In genomic region chr6:44468835-44469234, GRCh38 we compare ENCODE assay signal across 26 cellular contexts.
"Had no signal": no experiment of that assay in that cellular context is flagged by ENCODE, and none has a peak within 500 bp of the region (broad histone marks: within the 10 kb centered on the region; RNA-seq: fewer than 3 reads in every experiment).

No MANE protein-coding gene starts in this region.

- H3K4me3 ChIP-seq: left ventricle myocardium inferior, lung, pancreas, prostate gland, skin epidermis, stomach, testis, thyroid gland, transverse colon, upper lobe of left lung, vagina had no signal

- H3K4me1 Mint-ChIP-seq: naive B cell had no signal

- FAIRE-seq: pancreas had no signal

- H3K9me3 Mint-ChIP-seq: mesothelial cell of epicardium; naive B cell; natural killer cell treated with Interleukin-12 subunit alpha and Interleukin-12 subunit beta and Interleukin-15 and Interleukin-18, amount 100 ng/mL, for 72 hours; stimulated activated naive B cell treated with anti-CD40 and anti-IgM and Interleukin-4, amounts not matched to agents 10 μg/mL and 1 μg/mL and 100 μg/mL, for 72 hours had no signal

- H3K36me3 Mint-ChIP-seq: mesothelial cell of epicardium; naive B cell; natural killer cell treated with Interleukin-12 subunit alpha and Interleukin-12 subunit beta and Interleukin-15 and Interleukin-18, amount 100 ng/mL, for 72 hours; stimulated activated naive B cell treated with anti-CD40 and anti-IgM and Interleukin-4, amounts not matched to agents 10 μg/mL and 1 μg/mL and 100 μg/mL, for 72 hours had no signal

- ATAC-seq: natural killer cell treated with Interleukin-12 subunit alpha and Interleukin-12 subunit beta and Interleukin-15 and Interleukin-18, amount 100 ng/mL, for 72 hours; pancreas; right cardiac atrium; sciatic nerve; stimulated activated naive B cell treated with anti-CD40 and anti-IgM and Interleukin-4, amounts not matched to agents 10 μg/mL and 1 μg/mL and 100 μg/mL, for 72 hours; stimulated activated naive CD8-positive, alpha-beta T cell treated with anti-CD3 and anti-CD28 coated beads, Interleukin-15, Interleukin-2, amounts not matched to agents 100 U/mL and 50 U/mL, for 24 hours had no signal

- H3K4me3 Mint-ChIP-seq: mesothelial cell of epicardium; naive B cell; natural killer cell treated with Interleukin-12 subunit alpha and Interleukin-12 subunit beta and Interleukin-15 and Interleukin-18, amount 100 ng/mL, for 72 hours; stimulated activated naive B cell treated with anti-CD40 and anti-IgM and Interleukin-4, amounts not matched to agents 10 μg/mL and 1 μg/mL and 100 μg/mL, for 72 hours had no signal

- DNase-seq: islet precursor cell; left ventricle myocardium inferior; mesendoderm; naive B cell; pancreas; posterior cingulate gyrus; retina; right cardiac atrium; stimulated activated CD4-positive, alpha-beta T cell treated with anti-CD3 and anti-CD28 coated beads, Interleukin-12 subunit alpha, Interleukin-12 subunit beta, amount 100 ng/mL, for 4 hours; stimulated activated CD4-positive, alpha-beta T cell treated with anti-CD3 and anti-CD28 coated beads, Interleukin-15, amount 100 ng/mL, for 24 hours; stimulated activated CD4-positive, alpha-beta T cell treated with anti-CD3 and anti-CD28 coated beads, Interleukin-2, amount 100 ng/mL, for 24 hours; stimulated activated CD4-positive, alpha-beta T cell treated with anti-CD3 and anti-CD28 coated beads, Interleukin-4, amount 100 ng/mL, for 1 hour; stimulated activated naive B cell treated with anti-CD40 and anti-IgM and Interleukin-4, amounts not matched to agents 10 μg/mL and 1 μg/mL and 100 μg/mL, for 72 hours; stimulated activated naive CD8-positive, alpha-beta T cell treated with anti-CD3 and anti-CD28 coated beads, Interleukin-15, Interleukin-2, amounts not matched to agents 100 U/mL and 50 U/mL, for 24 hours; stomach; testis; thyroid gland; transverse colon had no signal

- H3K27me3 ChIP-seq: pancreas, stomach, testis, thyroid gland, transverse colon, upper lobe of left lung, vagina had no signal

- H3K4me1 ChIP-seq: prostate gland, transverse colon, vagina had no signal

- H3K36me3 ChIP-seq: left ventricle myocardium inferior, pancreas, prostate gland, stomach, thyroid gland, transverse colon, upper lobe of left lung, vagina had no signal

- H3K27ac Mint-ChIP-seq: mesothelial cell of epicardium; naive B cell; natural killer cell treated with Interleukin-12 subunit alpha and Interleukin-12 subunit beta and Interleukin-15 and Interleukin-18, amount 100 ng/mL, for 72 hours; stimulated activated naive B cell treated with anti-CD40 and anti-IgM and Interleukin-4, amounts not matched to agents 10 μg/mL and 1 μg/mL and 100 μg/mL, for 72 hours had no signal

- H3K27ac ChIP-seq: left ventricle myocardium inferior, pancreas, prostate gland, skin epidermis, stomach, testis, thyroid gland, transverse colon, upper lobe of left lung, vagina had no signal

- H3K9me3 ChIP-seq: left ventricle myocardium inferior, pancreas, prostate gland, stomach, testis, thyroid gland, transverse colon, upper lobe of left lung, vagina had no signal
